In the genomic region with DNA sequence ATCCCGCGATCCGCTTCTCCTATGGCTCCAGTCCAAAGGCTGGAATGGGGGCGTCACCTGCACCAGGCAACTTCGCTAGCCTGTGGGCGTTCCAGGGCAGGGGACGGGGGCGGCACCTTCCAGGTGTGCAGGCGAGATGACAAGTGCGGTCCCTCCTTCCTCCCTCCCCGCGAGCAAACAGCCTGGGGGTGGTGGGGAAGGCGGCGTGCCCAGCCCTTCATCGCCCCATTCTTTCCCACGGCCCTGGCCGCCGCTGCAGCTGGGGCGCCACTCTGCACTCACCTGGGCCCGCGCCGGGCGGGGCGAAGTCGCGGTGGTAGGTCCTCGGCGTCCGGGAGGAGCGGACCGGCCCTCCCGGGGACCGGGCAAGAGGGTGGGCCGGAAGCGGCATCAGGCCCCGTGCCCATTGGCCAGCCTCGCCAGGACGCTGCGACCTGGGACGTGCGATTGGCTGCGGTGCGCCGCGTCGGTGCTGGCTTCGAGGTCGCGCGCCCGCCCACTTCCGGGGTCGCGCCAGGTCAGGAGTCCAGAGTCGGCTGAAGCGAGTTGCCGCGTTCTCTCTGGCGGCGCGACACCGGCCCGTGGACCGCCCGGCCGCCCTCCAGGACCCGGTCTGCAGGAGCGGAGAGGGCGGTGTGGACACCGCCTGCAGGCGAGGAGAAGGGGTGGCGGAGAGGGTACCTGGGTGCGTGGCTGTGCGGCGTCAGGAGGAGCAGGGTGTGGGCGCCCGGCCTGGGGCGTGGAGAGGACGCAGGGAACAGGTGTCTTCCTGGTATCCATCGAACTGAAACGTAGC, we compare ENCODE assay signal across 8 cellular contexts. TPM values are rescaled to one million over a fixed set of nuclear protein-coding genes. Genes with fewer than 3 reads are reported as not detected.
DNase-seq lines count a peak whose midpoint lies in the region; ATAC-seq and TF ChIP-seq lines count a peak whose summit lies in the region.

Gene TECPR1 (minus strand): TSS at position 389 of the 796 bp plus-strand sequence. CDS start 6,086 bp downstream, outside the sequence.

- ATAC-seq in GM18499 (IDR thresholded peaks at IDR 0.05; ENCODE audit: insufficient read depth, unreplicated experiment) (peak; percentile 87), HG02938 (IDR thresholded peaks at IDR 0.05; ENCODE audit: unreplicated experiment) (peak; percentile 94), T-helper 17 cell (peak; percentile 84), right cardiac atrium (peak; percentile 99)

- peak within 1 kb of the TSS; percentile 93 for H3K4me3 Mint-ChIP-seq in T-helper 17 cell

- H3K9me3 ChIP-seq in T-helper 17 cell (ENCODE audit: control insufficient read depth, low read length, poor library complexity, severe bottlenecking): no peaks in the 10 kb centered on the region
- no peaks in the 10 kb centered on the region for H3K9me3 ChIP-seq in right cardiac atrium (ENCODE audit: control insufficient read depth, low read length)
- no peaks in the 10 kb centered on the region for H3K9me3 ChIP-seq in uterus

- H3K27ac Mint-ChIP-seq in T-helper 17 cell: peak within 1 kb of the TSS; percentile 94

- TF ChIP-seq POLR2A in uterus (IDR thresholded peaks at IDR 0.05): peak in 1 of 2 donors; percentile 46

- H3K27ac ChIP-seq in right cardiac atrium (ENCODE audit: low read length): peak within 1 kb of the TSS; percentile 36
- H3K27ac ChIP-seq in uterus: peak within 1 kb of the TSS; percentile 68 to 82

- no peaks in the 10 kb centered on the region for H3K27me3 Mint-ChIP-seq in T-helper 17 cell

- H3K4me3 ChIP-seq in right cardiac atrium (ENCODE audit: low read length) (peak within 1 kb of the TSS; percentile 57), uterus (peak within 1 kb of the TSS; percentile 75 to 76)

- no peaks in the 10 kb centered on the region for H3K36me3 ChIP-seq in uterus

- H3K27me3 ChIP-seq in right cardiac atrium (ENCODE audit: control insufficient read depth, insufficient read depth) (no peaks in the 10 kb centered on the region), uterus (no peaks in the 10 kb centered on the region)

- H3K4me1 Mint-ChIP-seq in T-helper 17 cell: peaks cover 52% of the 10 kb centered on the region

- peak; percentile 75 for DNase-seq in NCI-H1694 treated with DMSO at 0.1 percent for 48 hours (lab: John Stamatoyannopoulos, UW)
- DNase-seq in T-helper 17 cell: peak; percentile 66 to 87 (median 80)
- DNase-seq in amygdala (lab: John Stamatoyannopoulos, UW): peak; percentile 54 to 98 (median 90)
- DNase-seq in right cardiac atrium: peak; percentile 96 to 98 (median 98)
- peak; percentile 94 for DNase-seq in putamen (ENCODE audit: low spot score)
- DNase-seq in uterus: peak; percentile 91 to 93

- H3K36me3 Mint-ChIP-seq in T-helper 17 cell (ENCODE audit: low read depth): no peaks in the 10 kb centered on the region

- WGBS in right cardiac atrium: under 1% methylated on average over 81 of the region's 81 CpGs

- intact Hi-C loops in right cardiac atrium (cut with DNase I): no loop called here
- intact Hi-C loops in uterus (cut with DNase I; ENCODE audit: low total_unique reads): no loop called here

- no peak for TF ChIP-seq CTCF in uterus (IDR thresholded peaks at IDR 0.05)

- H3K4me1 ChIP-seq in right cardiac atrium (ENCODE audit: control insufficient read depth, insufficient read depth, low read length): no peaks in the 10 kb centered on the region
- H3K4me1 ChIP-seq in uterus: peaks cover 0 to 8% of the 10 kb centered on the region in 2 donors

RNA-seq across cellular contexts. Expression of gene TECPR1, which starts in this region (rescaled TPM):
- total RNA-seq in T-helper 17 cell (100 to 1,000 TPM in 1 of 2 donors, 10 to 100 TPM in 1; 76.5 to 100 TPM), right cardiac atrium (10 to 100 TPM; 20.9 to 25.5 (median 25.1) TPM), uterus (10 to 100 TPM in 2 of 4 donors, 1 to 10 TPM in 2; 3.1 to 52.6 (median 16.7) TPM)
- 10.5 TPM for polyA plus RNA-seq in right cardiac atrium

Comparison
In these comparisons a context has a peak if more than half of its experiments do, and no peak if none do; other contexts are left out.
1. Peak in every context shown above with its lines: DNase-seq, ATAC-seq, H3K4me3 ChIP-seq and H3K27ac ChIP-seq.